20 cellular contexts compared by ENCODE assay signal in genomic region chr22:38921801-38922200, GRCh38. TPM values are rescaled to one million over a fixed set of nuclear protein-coding genes. Genes with fewer than 3 reads are reported as not detected.
DNase-seq lines count a peak whose midpoint lies in the region; ATAC-seq and TF ChIP-seq lines count a peak whose summit lies in the region.
"Had no signal": no experiment of that assay in that cellular context is flagged by ENCODE, and none has a peak within 500 bp of the region (broad histone marks: within the 10 kb centered on the region; RNA-seq: fewer than 3 reads in every experiment).

No MANE protein-coding gene starts in this region.

- no peak overlapping the region for H3K27ac Mint-ChIP-seq in activated CD4-positive, alpha-beta T cell treated with anti-CD3 and anti-CD28 coated beads, Interleukin-2, amount 10 ng/mL, durations not matched to agents 24 days and 14 days
- no peak overlapping the region for H3K27ac Mint-ChIP-seq in activated CD4-positive, alpha-beta T cell treated with anti-CD3 and anti-CD28 coated beads for 36 hours
- H3K27ac Mint-ChIP-seq in stimulated activated naive B cell treated with anti-CD40 and anti-IgM and Interleukin-4, amounts not matched to agents 10 μg/mL and 1 μg/mL and 100 μg/mL, for 72 hours, result no peak overlapping the region
- H3K27ac Mint-ChIP-seq: CD4-positive, alpha-beta T cell had no signal

- H3K36me3 ChIP-seq in colonic mucosa (no peaks in the 10 kb centered on the region), stomach (no peaks in the 10 kb centered on the region)
- H3K36me3 ChIP-seq: BE2C had no signal

- POLR2A ChIA-PET in activated CD4-positive, alpha-beta T cell treated with anti-CD3 and anti-CD28 coated beads for 36 hours (lab: Charles Lee), result interaction anchor here (0.6 kb wide), 1 partner anchor 394 kb away, joined by 3 read pairs; no protein-coding TSS in a partner anchor

- peak; percentile 49 for DNase-seq in activated CD4-positive, alpha-beta T cell treated with anti-CD3 and anti-CD28 coated beads, Interleukin-2, amount 10 ng/mL, durations not matched to agents 24 days and 14 days
- no peak for DNase-seq in activated CD4-positive, alpha-beta T cell treated with anti-CD3 and anti-CD28 coated beads for 36 hours
- DNase-seq in NB4 (ENCODE audit: low read depth) (peak; percentile 15), colonic mucosa (peak; percentile 60), stomach (no peak), NCI-H1436 treated with DMSO at 0.1 percent for 48 hours (lab: John Stamatoyannopoulos, UW) (no peak)
- no peak for DNase-seq in stimulated activated naive B cell treated with anti-CD40 and anti-IgM and Interleukin-4, amounts not matched to agents 10 μg/mL and 1 μg/mL and 100 μg/mL, for 72 hours
- DNase-seq: BE2C; CD4-positive, alpha-beta T cell; H7; KG1; NCI-H1048; NCI-H1436; NCI-H2171; NCI-H748 treated with DMSO at 0.1 percent for 48 hours; NK-92 treated with Interleukin-12 subunit alpha and Interleukin-12 subunit beta, amount 100 ng/mL, for 24 hours had no signal

- no peak for TF ChIP-seq EP300 in stomach (IDR thresholded peaks at IDR 0.05)

- intact Hi-C loops in activated CD4-positive, alpha-beta T cell treated with anti-CD3 and anti-CD28 coated beads, Interleukin-2, amount 10 ng/mL, durations not matched to agents 24 days and 14 days (cut with micrococcal nuclease), result no loop called here
- intact Hi-C loops in activated CD4-positive, alpha-beta T cell treated with anti-CD3 and anti-CD28 coated beads for 36 hours (cut with DNase I, micrococcal nuclease), result no loop called here
- intact Hi-C loops in colonic mucosa (cut with DNase I) (loop anchor here (5.0 kb wide), 1 partner anchor 50 kb away; the partner anchor contains the start of gene CBX6), stomach (cut with DNase I; ENCODE audit: low total_unique reads) (no loop called here)

- peaks cover 48% of the 10 kb centered on the region for H3K27me3 Mint-ChIP-seq in activated CD4-positive, alpha-beta T cell treated with anti-CD3 and anti-CD28 coated beads, Interleukin-2, amount 10 ng/mL, durations not matched to agents 24 days and 14 days
- H3K27me3 Mint-ChIP-seq in activated CD4-positive, alpha-beta T cell treated with anti-CD3 and anti-CD28 coated beads for 36 hours, result peaks cover 25% of the 10 kb centered on the region
- peaks cover 30 to 35% of the 10 kb centered on the region in 2 donors for H3K27me3 Mint-ChIP-seq in stimulated activated naive B cell treated with anti-CD40 and anti-IgM and Interleukin-4, amounts not matched to agents 10 μg/mL and 1 μg/mL and 100 μg/mL, for 72 hours

- H3K27ac ChIP-seq in colonic mucosa (peak overlapping the region; percentile 48), stomach (peak overlapping the region in 4 of 5 donors; percentile 40 to 75 (median 58))
- H3K27ac ChIP-seq: SK-N-MC had no signal

- no peaks in the 10 kb centered on the region for H3K9me3 Mint-ChIP-seq in activated CD4-positive, alpha-beta T cell treated with anti-CD3 and anti-CD28 coated beads, Interleukin-2, amount 10 ng/mL, durations not matched to agents 24 days and 14 days
- no peaks in the 10 kb centered on the region for H3K9me3 Mint-ChIP-seq in activated CD4-positive, alpha-beta T cell treated with anti-CD3 and anti-CD28 coated beads for 36 hours (ENCODE audit: low read depth)
- no peaks in the 10 kb centered on the region for H3K9me3 Mint-ChIP-seq in stimulated activated naive B cell treated with anti-CD40 and anti-IgM and Interleukin-4, amounts not matched to agents 10 μg/mL and 1 μg/mL and 100 μg/mL, for 72 hours
- H3K9me3 Mint-ChIP-seq: CD4-positive, alpha-beta T cell had no signal

- peaks cover 3% of the 10 kb centered on the region for H3K4me1 Mint-ChIP-seq in activated CD4-positive, alpha-beta T cell treated with anti-CD3 and anti-CD28 coated beads, Interleukin-2, amount 10 ng/mL, durations not matched to agents 24 days and 14 days
- peaks cover 6% of the 10 kb centered on the region for H3K4me1 Mint-ChIP-seq in activated CD4-positive, alpha-beta T cell treated with anti-CD3 and anti-CD28 coated beads for 36 hours
- H3K4me1 Mint-ChIP-seq in stimulated activated naive B cell treated with anti-CD40 and anti-IgM and Interleukin-4, amounts not matched to agents 10 μg/mL and 1 μg/mL and 100 μg/mL, for 72 hours, result peaks cover 0 to 2% of the 10 kb centered on the region in 2 donors

- H3K9me3 ChIP-seq in colonic mucosa, result no peaks in the 10 kb centered on the region
- H3K9me3 ChIP-seq in stomach, result no peaks in the 10 kb centered on the region
- H3K9me3 ChIP-seq: BE2C had no signal

- no peak for TF ChIP-seq CTCF in NB4 (IDR thresholded peaks at IDR 0.05; ENCODE audit: low read depth, low read length)
- no peak for TF ChIP-seq CTCF in colonic mucosa (IDR thresholded peaks at IDR 0.05)
- no peak for TF ChIP-seq CTCF in stomach (IDR thresholded peaks at IDR 0.05)

- WGBS in stomach, 5 donors, result 46 to 68% (median 50%) methylated on average over 4 of the region's 4 CpGs

- TF ChIP-seq POLR2A in NB4 (IDR thresholded peaks at IDR 0.05; ENCODE audit: extremely low read depth, insufficient read length), result no peak
- no peak for TF ChIP-seq POLR2A in stomach (IDR thresholded peaks at IDR 0.05)

- H3K27me3 ChIP-seq in colonic mucosa, result no peaks in the 10 kb centered on the region
- H3K27me3 ChIP-seq in stomach, result no peaks in the 10 kb centered on the region
- H3K27me3 ChIP-seq: BE2C had no signal

- H3K4me3 ChIP-seq in NB4 (ENCODE audit: low read depth, low read length) (no peak overlapping the region), colonic mucosa (no peak overlapping the region), stomach (no peak overlapping the region)
- H3K4me3 ChIP-seq: SK-N-MC had no signal

- no peak for ATAC-seq in activated CD4-positive, alpha-beta T cell treated with anti-CD3 and anti-CD28 coated beads for 36 hours
- no peak for ATAC-seq in HG03354 (IDR thresholded peaks at IDR 0.05; ENCODE audit: poor library complexity, severe bottlenecking, unreplicated experiment)
- ATAC-seq in stimulated activated naive B cell treated with anti-CD40 and anti-IgM and Interleukin-4, amounts not matched to agents 10 μg/mL and 1 μg/mL and 100 μg/mL, for 72 hours (replicated peaks), result no peak

- H3K4me1 ChIP-seq in colonic mucosa, result peaks cover 12% of the 10 kb centered on the region
- peaks cover 28 to 60% (median 34%) of the 10 kb centered on the region in 4 donors for H3K4me1 ChIP-seq in stomach
- H3K4me1 ChIP-seq: BE2C had no signal

- CTCF ChIA-PET in activated CD4-positive, alpha-beta T cell treated with anti-CD3 and anti-CD28 coated beads for 36 hours (lab: Charles Lee), result interaction anchor here (0.6 kb wide), 1 partner anchor 28 kb away, joined by 3 read pairs; no protein-coding TSS in a partner anchor

- H3K36me3 Mint-ChIP-seq in activated CD4-positive, alpha-beta T cell treated with anti-CD3 and anti-CD28 coated beads, Interleukin-2, amount 10 ng/mL, durations not matched to agents 24 days and 14 days (ENCODE audit: low read depth), result no peaks in the 10 kb centered on the region
- H3K36me3 Mint-ChIP-seq in activated CD4-positive, alpha-beta T cell treated with anti-CD3 and anti-CD28 coated beads for 36 hours (ENCODE audit: low read depth), result no peaks in the 10 kb centered on the region
- H3K36me3 Mint-ChIP-seq in stimulated activated naive B cell treated with anti-CD40 and anti-IgM and Interleukin-4, amounts not matched to agents 10 μg/mL and 1 μg/mL and 100 μg/mL, for 72 hours, result no peaks in the 10 kb centered on the region

- peak overlapping the region in 1 of 2 donors; percentile 41 for H3K9ac ChIP-seq in colonic mucosa (ENCODE audit: low read depth in 2 of 2, low read length in 2 of 2)

- no peak overlapping the region for H3K4me3 Mint-ChIP-seq in activated CD4-positive, alpha-beta T cell treated with anti-CD3 and anti-CD28 coated beads, Interleukin-2, amount 10 ng/mL, durations not matched to agents 24 days and 14 days
- no peak overlapping the region for H3K4me3 Mint-ChIP-seq in activated CD4-positive, alpha-beta T cell treated with anti-CD3 and anti-CD28 coated beads for 36 hours
- H3K4me3 Mint-ChIP-seq in stimulated activated naive B cell treated with anti-CD40 and anti-IgM and Interleukin-4, amounts not matched to agents 10 μg/mL and 1 μg/mL and 100 μg/mL, for 72 hours, result no peak overlapping the region
- H3K4me3 Mint-ChIP-seq: CD4-positive, alpha-beta T cell had no signal

RNA-seq across cellular contexts. Expression of gene APOBEC3A, which starts 35.6 kb away (rescaled TPM):
- not detected in 2 replicates for total RNA-seq in activated CD4-positive, alpha-beta T cell treated with anti-CD3 and anti-CD28 coated beads, Interleukin-2, amount 10 ng/mL, durations not matched to agents 24 days and 14 days
- total RNA-seq in activated CD4-positive, alpha-beta T cell treated with anti-CD3 and anti-CD28 coated beads for 36 hours, result not detected
- 1 to 10 TPM in 1 of 2 donors, not detected in 1; 1.4 TPM for total RNA-seq in colonic mucosa
- total RNA-seq in stomach, result 1 to 10 TPM in 2 of 5 donors, not detected in 3; 1.8 to 3.3 TPM
- polyA plus RNA-seq in stomach, result 1 to 10 TPM in 2 of 3 donors, not detected in 1; 1.2 to 1.9 TPM
- total RNA-seq: H7, NCI-H460, OCI-LY7 had no signal

RNA-seq across cellular contexts. Expression of gene CBX6, which starts 49.8 kb away (rescaled TPM):
- 178 and 180 TPM in 2 replicates for total RNA-seq in activated CD4-positive, alpha-beta T cell treated with anti-CD3 and anti-CD28 coated beads, Interleukin-2, amount 10 ng/mL, durations not matched to agents 24 days and 14 days
- 100 to 1,000 TPM in 1 of 2 experiments, 10 to 100 TPM in 1; 96.1 to 112 TPM for total RNA-seq in activated CD4-positive, alpha-beta T cell treated with anti-CD3 and anti-CD28 coated beads for 36 hours
- total RNA-seq in colonic mucosa (10 to 100 TPM in 1 of 2 donors, 1 to 10 TPM in 1; 9.2 to 14.5 TPM), stomach (10 to 100 TPM; 15.4 to 46.0 (median 32.9) TPM)
- polyA plus RNA-seq in stomach, result 10 to 100 TPM in 2 of 3 donors, 1 to 10 TPM in 1; 8.9 to 20.3 (median 14.6) TPM

Comparison
In these comparisons a context has a peak if more than half of its experiments do, and no peak if none do; other contexts are left out.
1. DNase-seq: peak in activated CD4-positive, alpha-beta T cell treated with anti-CD3 and anti-CD28 coated beads, Interleukin-2, amount 10 ng/mL, durations not matched to agents 24 days and 14 days (single experiment), NB4 (single experiment) and colonic mucosa (single experiment); none in activated CD4-positive, alpha-beta T cell treated with anti-CD3 and anti-CD28 coated beads for 36 hours (single experiment), stomach (single experiment), NCI-H1436 treated with DMSO at 0.1 percent for 48 hours (single experiment) and stimulated activated naive B cell treated with anti-CD40 and anti-IgM and Interleukin-4, amounts not matched to agents 10 μg/mL and 1 μg/mL and 100 μg/mL, for 72 hours (single experiment).